In genomic region chr3:179098388-179099077, GRCh38 we compare ENCODE assay signal across 12 cellular contexts. TPM values are rescaled to one million over a fixed set of nuclear protein-coding genes. Genes with fewer than 3 reads are reported as not detected.
A peak's percentile ranks its signal among the peaks of the same experiment; 100 is the strongest.
DNase-seq lines count a peak whose midpoint lies in the region; ATAC-seq, FAIRE-seq and TF ChIP-seq lines count a peak whose summit lies in the region.
"Had no signal": no experiment of that assay in that cellular context is flagged by ENCODE, and none has a peak within 500 bp of the region (broad histone marks: within the 10 kb centered on the region; RNA-seq: fewer than 3 reads in every experiment).

No MANE protein-coding gene starts in this region.

- no peaks in the 10 kb centered on the region for H3K36me3 Mint-ChIP-seq in activated CD4-positive, alpha-beta T cell treated with anti-CD3 and anti-CD28 coated beads, Interleukin-2, amount 10 ng/mL, durations not matched to agents 24 days and 14 days (ENCODE audit: low read depth)
- H3K36me3 Mint-ChIP-seq: type B pancreatic cell had no signal

- TF ChIP-seq CTCF in Panc1 (IDR thresholded peaks at IDR 0.05): peak; percentile 24; the same call in 1 of the 2 replicates
- peak; percentile 2 for TF ChIP-seq CTCF in epithelial cell of esophagus (IDR thresholded peaks at IDR 0.05; ENCODE audit: insufficient read depth, low read depth, low read length, missing control alignments)

- DNase-seq in GM12892 (ENCODE audit: insufficient read length) (no peak), Panc1 (ENCODE audit: low read depth, low spot score) (no peak), epithelial cell of esophagus (ENCODE audit: low read depth) (peak; percentile 57), skeletal muscle cell (ENCODE audit: low read depth) (peak; percentile 35), DMS 273 treated with DMSO at 0.1 percent for 48 hours (lab: John Stamatoyannopoulos, UW) (no peak), activated gamma-delta T cell treated with Interleukin-2 at 50 U/mL for 16 hours (no peak), cardiac septum (ENCODE audit: low spot score) (no peak)
- DNase-seq in activated CD4-positive, alpha-beta T cell treated with anti-CD3 and anti-CD28 coated beads, Interleukin-2, amount 10 ng/mL, durations not matched to agents 24 days and 14 days: no peak
- DNase-seq: activated effector memory CD4-positive, alpha-beta T cell treated with anti-CD3 and anti-CD28 coated beads, Interleukin-2, amount 50 U/mL, for 16 hours; NCI-H1417; stimulated activated CD4-positive, alpha-beta T cell treated with anti-CD3 and anti-CD28 coated beads, Interleukin-4, amount 100 ng/mL, for 4 hours had no signal

- no peak overlapping the region for H3K4me3 Mint-ChIP-seq in activated CD4-positive, alpha-beta T cell treated with anti-CD3 and anti-CD28 coated beads, Interleukin-2, amount 10 ng/mL, durations not matched to agents 24 days and 14 days
- H3K4me3 Mint-ChIP-seq: type B pancreatic cell had no signal

- no peaks in the 10 kb centered on the region for H3K4me1 ChIP-seq in Panc1 (ENCODE audit: control insufficient read depth, insufficient read depth, low read length)

- H3K9me3 Mint-ChIP-seq in activated CD4-positive, alpha-beta T cell treated with anti-CD3 and anti-CD28 coated beads, Interleukin-2, amount 10 ng/mL, durations not matched to agents 24 days and 14 days: no peaks in the 10 kb centered on the region
- H3K9me3 Mint-ChIP-seq: type B pancreatic cell had no signal

- FAIRE-seq in GM12892 (lab: Jason Lieb, UNC): peak; percentile 5

- intact Hi-C loops in Panc1 (cut with micrococcal nuclease; ENCODE audit: unreplicated experiment) (no loop called here), cardiac septum (cut with DNase I) (no loop called here)
- intact Hi-C loops in activated CD4-positive, alpha-beta T cell treated with anti-CD3 and anti-CD28 coated beads, Interleukin-2, amount 10 ng/mL, durations not matched to agents 24 days and 14 days (cut with micrococcal nuclease): no loop called here

- TF ChIP-seq POLR2A in GM12892 (IDR thresholded peaks at IDR 0.05; ENCODE audit: low read depth, low read length): no peak

- no peaks in the 10 kb centered on the region for H3K9me3 ChIP-seq in Panc1 (ENCODE audit: control insufficient read depth, insufficient read depth, low read depth, low read length)

- H3K27me3 ChIP-seq in Panc1 (ENCODE audit: control insufficient read depth, insufficient read depth, low read length): no peaks in the 10 kb centered on the region

- H3K27me3 Mint-ChIP-seq in activated CD4-positive, alpha-beta T cell treated with anti-CD3 and anti-CD28 coated beads, Interleukin-2, amount 10 ng/mL, durations not matched to agents 24 days and 14 days: peaks cover 8% of the 10 kb centered on the region

- H3K4me3 ChIP-seq in Panc1 (ENCODE audit: low read depth in 2 of 2, low read length in 2 of 2): no peak overlapping the region
- H3K4me3 ChIP-seq in epithelial cell of esophagus (ENCODE audit: low read length): no peak overlapping the region
- H3K4me3 ChIP-seq in skeletal muscle cell (ENCODE audit: low read depth, low read length): no peak overlapping the region

- no peak overlapping the region for H3K27ac Mint-ChIP-seq in activated CD4-positive, alpha-beta T cell treated with anti-CD3 and anti-CD28 coated beads, Interleukin-2, amount 10 ng/mL, durations not matched to agents 24 days and 14 days
- H3K27ac Mint-ChIP-seq: type B pancreatic cell had no signal

- CTCF ChIA-PET in Panc1 (lab: Charles Lee): interaction anchor here (0.9 kb wide), 1 partner anchor 11 kb away, joined by 3 read pairs; no protein-coding TSS in a partner anchor

- peak; percentile 74; the same call in 1 of the 2 replicates for ATAC-seq in Panc1

- in situ Hi-C loops in Panc1 (cut with HindIII; ENCODE audit: low pct_unique_long_range_greater_than_20kb, low sequenced_read_pairs): no loop called here

- POLR2A ChIA-PET in Panc1 (lab: Charles Lee): interaction anchor here (0.6 kb wide), 1 partner anchor 25 kb away, joined by 4 read pairs; no protein-coding TSS in a partner anchor

- no TSS peak for BruUV-seq in Panc1 (replicated peaks; lab: Mats Ljungman, UMichigan)

- H3K4me1 Mint-ChIP-seq in activated CD4-positive, alpha-beta T cell treated with anti-CD3 and anti-CD28 coated beads, Interleukin-2, amount 10 ng/mL, durations not matched to agents 24 days and 14 days: no peaks in the 10 kb centered on the region

- H3K36me3 ChIP-seq in Panc1 (ENCODE audit: control insufficient read depth, insufficient read depth, low read length): no peaks in the 10 kb centered on the region

- H3K27ac ChIP-seq in Panc1 (ENCODE audit: low read length): no peak overlapping the region

RNA-seq across cellular contexts. Expression of gene ZMAT3, which starts 26.9 kb away (rescaled TPM):
- polyA plus RNA-seq in GM12892 (2012; ENCODE audit: missing spikeins): 45.9 TPM
- total RNA-seq in Panc1 (2021; ENCODE audit: unreplicated experiment): 14.6 TPM
- polyA plus RNA-seq in Panc1 (2012; ENCODE audit: insufficient read length): 6.7 TPM
- 11.8 and 13.1 TPM in 2 replicates for total RNA-seq in activated CD4-positive, alpha-beta T cell treated with anti-CD3 and anti-CD28 coated beads, Interleukin-2, amount 10 ng/mL, durations not matched to agents 24 days and 14 days
- 18.3 TPM for total RNA-seq in cardiac septum

RNA-seq across cellular contexts. Expression of gene PIK3CA, which starts 49.6 kb away (rescaled TPM):
- 12.9 TPM for polyA plus RNA-seq in GM12892 (2012; ENCODE audit: missing spikeins)
- total RNA-seq in Panc1 (2021; ENCODE audit: unreplicated experiment) (27.6 TPM), cardiac septum (28.8 TPM)
- polyA plus RNA-seq in Panc1 (2012; ENCODE audit: insufficient read length): 12.4 TPM
- 17.3 and 18.5 TPM in 2 replicates for total RNA-seq in activated CD4-positive, alpha-beta T cell treated with anti-CD3 and anti-CD28 coated beads, Interleukin-2, amount 10 ng/mL, durations not matched to agents 24 days and 14 days

Comparison
In these comparisons a context has a peak if more than half of its experiments do, and no peak if none do; other contexts are left out.
1. DNase-seq: peak in epithelial cell of esophagus (single experiment) and skeletal muscle cell (single experiment); none in GM12892 (single experiment), Panc1 (single experiment), DMS 273 treated with DMSO at 0.1 percent for 48 hours (single experiment), activated gamma-delta T cell treated with Interleukin-2 at 50 U/mL for 16 hours (single experiment), activated CD4-positive, alpha-beta T cell treated with anti-CD3 and anti-CD28 coated beads, Interleukin-2, amount 10 ng/mL, durations not matched to agents 24 days and 14 days (single experiment) and cardiac septum (single experiment).